In genomic region chr4:90145331-90145730, GRCh38 we compare ENCODE assay signal across 6 cellular contexts. TPM values are rescaled to one million over a fixed set of nuclear protein-coding genes. Genes with fewer than 3 reads are reported as not detected.
"Had no signal": no experiment of that assay in that cellular context is flagged by ENCODE, and none has a peak within 500 bp of the region (broad histone marks: within the 10 kb centered on the region; RNA-seq: fewer than 3 reads in every experiment).

No MANE protein-coding gene starts in this region.

- ATAC-seq: K562 had no signal

- H3K4me3 ChIP-seq: K562 had no signal

- DNase-seq: GOT3, H7, HCEC 1CT, IMR-90, KG1 had no signal

RNA-seq across cellular contexts. Expression of gene CCSER1, which starts 18.1 kb away (rescaled TPM):
- total RNA-seq: IMR-90, K562 had no signal
- polyA plus RNA-seq: IMR-90, K562 had no signal
